In the genomic region with DNA sequence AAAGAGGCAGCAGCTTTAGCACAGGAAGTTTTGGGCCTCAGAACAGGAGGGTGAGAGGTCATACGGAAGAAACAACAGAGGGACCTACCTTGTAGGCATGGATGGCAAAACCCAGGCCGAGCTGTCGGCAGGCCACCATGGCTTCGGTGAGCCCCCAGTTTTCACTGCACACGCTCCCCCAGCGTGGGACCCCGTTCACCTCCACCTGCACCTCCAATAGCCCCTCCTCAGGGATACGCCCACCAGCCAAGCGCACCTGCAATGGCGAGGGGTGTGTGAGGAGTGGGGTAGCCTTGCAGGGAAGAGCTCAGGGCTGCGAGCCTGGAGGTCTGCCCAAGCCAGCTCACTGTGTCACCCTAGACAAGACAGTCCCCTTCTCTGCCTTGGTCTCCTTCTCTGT, we compare ENCODE assay signal across 25 cellular contexts. TPM values are rescaled to one million over a fixed set of nuclear protein-coding genes. Genes with fewer than 3 reads are reported as not detected.
"Had no signal": no experiment of that assay in that cellular context is flagged by ENCODE, and none has a peak within 500 bp of the region (broad histone marks: within the 10 kb centered on the region; RNA-seq: fewer than 3 reads in every experiment).

No MANE protein-coding gene starts in this region.

- H3K4me3 Mint-ChIP-seq: activated B cell treated with CpG ODN at 0.5 μM for 24 hours; activated CD4-positive, alpha-beta memory T cell treated with anti-CD3 and anti-CD28 coated beads, Interleukin-2, amount 10 ng/mL, durations not matched to agents 7 days and 5 days; activated naive CD8-positive, alpha-beta T cell treated with anti-CD3 and anti-CD28 coated beads, Interleukin-2, amount 10 ng/mL, durations not matched to agents 7 days and 5 days; T-helper 17 cell had no signal

- H3K4me1 Mint-ChIP-seq: activated B cell treated with CpG ODN at 0.5 μM for 24 hours; activated CD4-positive, alpha-beta memory T cell treated with anti-CD3 and anti-CD28 coated beads, Interleukin-2, amount 10 ng/mL, durations not matched to agents 7 days and 5 days; activated naive CD8-positive, alpha-beta T cell treated with anti-CD3 and anti-CD28 coated beads, Interleukin-2, amount 10 ng/mL, durations not matched to agents 7 days and 5 days had no signal

- H3K27ac Mint-ChIP-seq: activated B cell treated with CpG ODN at 0.5 μM for 24 hours; activated CD4-positive, alpha-beta memory T cell treated with anti-CD3 and anti-CD28 coated beads, Interleukin-2, amount 10 ng/mL, durations not matched to agents 7 days and 5 days; activated naive CD8-positive, alpha-beta T cell treated with anti-CD3 and anti-CD28 coated beads, Interleukin-2, amount 10 ng/mL, durations not matched to agents 7 days and 5 days; T-helper 17 cell had no signal

- H3K4me3 ChIP-seq: adrenal gland, breast epithelium, MG63 had no signal

- H3K4me1 ChIP-seq: adrenal gland had no signal

- ATAC-seq: T-helper 17 cell had no signal

- H3K9me3 ChIP-seq: adrenal gland, breast epithelium, MG63 had no signal

- DNase-seq: activated B cell treated with CpG ODN at 0.5 μM for 24 hours; activated CD4-positive, alpha-beta memory T cell treated with anti-CD3 and anti-CD28 coated beads, Interleukin-2, amount 10 ng/mL, durations not matched to agents 7 days and 5 days; activated CD4-positive, alpha-beta T cell treated with anti-CD3 and anti-CD28 coated beads for 1 hour; activated CD4-positive, alpha-beta T cell treated with anti-CD3 and anti-CD28 coated beads, Interleukin-2, amount 50 U/mL, for 1 hour; activated naive CD4-positive, alpha-beta T cell treated with anti-CD3 and anti-CD28 coated beads, Interleukin-2, amount 50 U/mL, for 16 hours; activated naive CD8-positive, alpha-beta T cell treated with anti-CD3 and anti-CD28 coated beads, Interleukin-2, amount 10 ng/mL, durations not matched to agents 7 days and 5 days; activated T-cell treated with anti-CD3 and anti-CD28 coated beads for 4 hours; aorta; caudate nucleus; MG63; NCI-H1105; NCI-H1436; NCI-H1694 treated with DMSO at 0.1 percent for 48 hours; NCI-H2029 treated with DMSO at 0.1 percent for 48 hours; NCI-H345; NCI-H510A; NCI-H526 treated with DMSO at 0.1 percent for 48 hours; NCI-H82; SIG-M5; T-helper 17 cell; T-helper 9 cell had no signal

- H3K36me3 ChIP-seq: adrenal gland, breast epithelium, MG63 had no signal

- H3K27me3 Mint-ChIP-seq: activated B cell treated with CpG ODN at 0.5 μM for 24 hours; activated CD4-positive, alpha-beta memory T cell treated with anti-CD3 and anti-CD28 coated beads, Interleukin-2, amount 10 ng/mL, durations not matched to agents 7 days and 5 days; activated naive CD8-positive, alpha-beta T cell treated with anti-CD3 and anti-CD28 coated beads, Interleukin-2, amount 10 ng/mL, durations not matched to agents 7 days and 5 days; T-helper 17 cell had no signal

- H3K36me3 Mint-ChIP-seq: activated naive CD8-positive, alpha-beta T cell treated with anti-CD3 and anti-CD28 coated beads, Interleukin-2, amount 10 ng/mL, durations not matched to agents 7 days and 5 days had no signal

- H3K9me3 Mint-ChIP-seq: activated B cell treated with CpG ODN at 0.5 μM for 24 hours; activated CD4-positive, alpha-beta memory T cell treated with anti-CD3 and anti-CD28 coated beads, Interleukin-2, amount 10 ng/mL, durations not matched to agents 7 days and 5 days; activated naive CD8-positive, alpha-beta T cell treated with anti-CD3 and anti-CD28 coated beads, Interleukin-2, amount 10 ng/mL, durations not matched to agents 7 days and 5 days had no signal

- H3K27ac ChIP-seq: adrenal gland, breast epithelium had no signal

- H3K27me3 ChIP-seq: adrenal gland, breast epithelium, MG63 had no signal

RNA-seq across cellular contexts. Expression of a gene that starts 11.3 kb away (rescaled TPM):
- total RNA-seq: activated B cell treated with CpG ODN at 0.5 μM for 24 hours; activated CD4-positive, alpha-beta memory T cell treated with anti-CD3 and anti-CD28 coated beads, Interleukin-2, amount 10 ng/mL, durations not matched to agents 7 days and 5 days; activated CD8-positive, alpha-beta memory T cell treated with anti-CD3 and anti-CD28 coated beads for 36 hours; activated naive CD8-positive, alpha-beta T cell treated with anti-CD3 and anti-CD28 coated beads, Interleukin-2, amount 10 ng/mL, durations not matched to agents 7 days and 5 days; OCI-LY7; T-helper 17 cell had no signal
